Comparison of ENCODE assay signal across 20 cellular contexts in genomic region chr13:112256716-112257497, GRCh38.
A peak's percentile ranks its signal among the peaks of the same experiment; 100 is the strongest.
DNase-seq lines count a peak whose midpoint lies in the region; ATAC-seq and TF ChIP-seq lines count a peak whose summit lies in the region.
"Had no signal": no experiment of that assay in that cellular context is flagged by ENCODE, and none has a peak within 500 bp of the region (broad histone marks: within the 10 kb centered on the region; RNA-seq: fewer than 3 reads in every experiment).

No MANE protein-coding gene starts in this region.

- TF ChIP-seq EP300 in esophagus muscularis mucosa (IDR thresholded peaks at IDR 0.05): no peak

- H3K36me3 ChIP-seq in esophagus muscularis mucosa (no peaks in the 10 kb centered on the region), vagina (no peaks in the 10 kb centered on the region)
- H3K36me3 ChIP-seq: BE2C had no signal

- H3K9me3 ChIP-seq in esophagus muscularis mucosa (no peaks in the 10 kb centered on the region), vagina (no peaks in the 10 kb centered on the region)
- H3K9me3 ChIP-seq: BE2C had no signal

- H3K4me1 ChIP-seq in esophagus muscularis mucosa: no peaks in the 10 kb centered on the region
- no peaks in the 10 kb centered on the region for H3K4me1 ChIP-seq in vagina
- H3K4me1 ChIP-seq: BE2C had no signal

- TF ChIP-seq CTCF in esophagus muscularis mucosa (IDR thresholded peaks at IDR 0.05) (no peak), lower leg skin (IDR thresholded peaks at IDR 0.05) (no peak), vagina (IDR thresholded peaks at IDR 0.05) (no peak)

- WGBS in esophagus muscularis mucosa: 83% methylated on average over 7 of the region's 12 CpGs
- 83 to 84% methylated on average over 12 of the region's 12 CpGs for WGBS in lower leg skin, 2 donors

- H3K4me3 ChIP-seq in esophagus muscularis mucosa: no peak overlapping the region
- no peak overlapping the region for H3K4me3 ChIP-seq in lower leg skin (ENCODE audit: low read depth, poor library complexity, severe bottlenecking)
- H3K4me3 ChIP-seq in vagina: no peak overlapping the region
- H3K4me3 ChIP-seq: GM12878 had no signal

- H3K27me3 ChIP-seq in esophagus muscularis mucosa (peaks cover 0 to 41% (median 0%) of the 10 kb centered on the region in 4 donors), vagina (no peaks in the 10 kb centered on the region)

- TF ChIP-seq POLR2A in esophagus muscularis mucosa (IDR thresholded peaks at IDR 0.05; ENCODE audit: low read depth) (no peak), lower leg skin (IDR thresholded peaks at IDR 0.05) (no peak), vagina (IDR thresholded peaks at IDR 0.05) (no peak)

- intact Hi-C loops in cardiac septum (cut with DNase I) (no loop called here), left cardiac atrium (cut with DNase I) (no loop called here), esophagus muscularis mucosa (cut with DNase I) (no loop called here), lower leg skin (cut with DNase I; ENCODE audit: low total_unique reads) (no loop called here), vagina (cut with DNase I) (no loop called here)

- no peak overlapping the region for H3K27ac ChIP-seq in esophagus muscularis mucosa (replicated peaks in 1 of 4)
- H3K27ac ChIP-seq in vagina: no peak overlapping the region

- DNase-seq in cardiac septum (ENCODE audit: low spot score) (peak; percentile 60), left cardiac atrium (no peak), esophagus muscularis mucosa (ENCODE audit: extremely low spot score) (peak; percentile 84), lower leg skin (ENCODE audit: low spot score in 2 of 2) (peak; percentile 3 to 39), vagina (ENCODE audit: extremely low spot score in 2 of 2) (peak; percentile 60 to 72)
- no peak for DNase-seq in activated T-cell treated with anti-CD3 and anti-CD28 coated beads, Interleukin-2, amount 50 U/mL, for 1 hour
- DNase-seq: ACHN; BE2C; C1 segment of cervical spinal cord; CD4-positive, CD25-positive, alpha-beta regulatory T cell; CD8-positive, alpha-beta memory T cell; COR-L47; DMS 273 treated with DMSO at 0.1 percent for 48 hours; DMS53; DND-41; EL; H9; IMR-90 had no signal

- ATAC-seq in left cardiac atrium (no peak), GM18868 (IDR thresholded peaks at IDR 0.05; ENCODE audit: unreplicated experiment) (no peak)
- ATAC-seq: GM12878 had no signal

Comparison
In these comparisons a context has a peak if more than half of its experiments do, and no peak if none do; other contexts are left out.
1. DNase-seq: peak in cardiac septum (single experiment), esophagus muscularis mucosa (single experiment), lower leg skin (2 of 2) and vagina (2 of 2); none in left cardiac atrium (single experiment) and activated T-cell treated with anti-CD3 and anti-CD28 coated beads, Interleukin-2, amount 50 U/mL, for 1 hour (single experiment).